In the genomic region with DNA sequence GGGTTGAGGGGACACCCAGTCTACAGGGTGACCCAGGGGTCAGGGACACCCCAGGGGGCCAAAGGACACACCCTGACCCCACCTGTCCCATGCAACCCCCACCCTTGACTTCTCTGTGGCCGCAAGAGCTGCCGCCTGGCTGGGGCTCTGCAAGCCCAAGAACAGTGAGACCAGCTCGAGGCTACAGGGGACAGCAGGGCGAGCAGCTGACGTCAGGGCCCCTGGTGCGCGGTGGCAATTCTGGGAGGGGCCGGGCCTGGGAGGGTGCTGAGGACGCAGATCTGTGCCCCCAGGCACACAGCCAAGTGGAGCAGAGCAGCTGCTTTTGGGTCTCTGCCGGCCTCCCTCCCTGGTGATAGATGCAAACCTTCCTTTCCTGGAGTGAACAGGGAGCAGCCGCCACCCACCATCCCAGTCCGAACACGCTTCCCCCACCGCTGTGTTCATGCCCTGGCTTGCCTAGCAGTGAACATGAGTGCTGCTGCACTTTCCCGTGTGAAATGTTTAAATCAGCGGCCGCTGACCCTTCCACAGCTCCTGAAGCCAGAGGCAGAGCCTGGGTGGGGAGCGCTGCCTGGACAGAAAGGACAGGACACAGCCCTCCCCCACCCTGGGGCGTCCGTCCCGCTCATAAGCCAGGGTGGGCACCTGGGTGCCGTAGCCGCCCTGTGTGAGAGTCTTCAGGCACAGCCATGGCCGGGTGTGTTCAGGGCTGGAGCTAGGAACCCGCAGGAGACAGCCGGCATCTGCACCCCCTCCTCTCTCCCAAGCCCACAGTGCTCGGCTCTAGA, we compare ENCODE assay signal across 20 cellular contexts. TPM values are rescaled to one million over a fixed set of nuclear protein-coding genes. Genes with fewer than 3 reads are reported as not detected.
DNase-seq lines count a peak whose midpoint lies in the region; TF ChIP-seq lines count a peak whose summit lies in the region.
"Had no signal": no experiment of that assay in that cellular context is flagged by ENCODE, and none has a peak within 500 bp of the region (broad histone marks: within the 10 kb centered on the region; RNA-seq: fewer than 3 reads in every experiment).

No MANE protein-coding gene starts in this region.

- H2BK5ac ChIP-seq in H9 (ENCODE audit: insufficient read length, low read length): no peak overlapping the region

- H3K4ac ChIP-seq in H9 (ENCODE audit: low read depth, low read length): no peak overlapping the region

- H3K23me2 ChIP-seq in H9 (ENCODE audit: insufficient read length, low read depth, low read length, poor library complexity, severe bottlenecking): no peaks in the 10 kb centered on the region

- no peak overlapping the region for H3K23ac ChIP-seq in H9 (ENCODE audit: insufficient read length, low read depth, low read length)

- H4K20me1 ChIP-seq in H9 (ENCODE audit: control insufficient read depth, insufficient read depth, insufficient read length): no peaks in the 10 kb centered on the region
- no peaks in the 10 kb centered on the region for H4K20me1 ChIP-seq in PC-9 (ENCODE audit: insufficient read depth)

- H3K27me3 ChIP-seq in H9 (ENCODE audit: insufficient read depth, low read length) (no peaks in the 10 kb centered on the region), sigmoid colon (peaks cover 0 to 2% (median 0%) of the 10 kb centered on the region in 3 donors), PC-9 (ENCODE audit: insufficient read depth, low read depth) (no peaks in the 10 kb centered on the region)
- H3K27me3 ChIP-seq: breast epithelium, dorsolateral prefrontal cortex, esophagus muscularis mucosa, right lobe of liver had no signal

- H3K9me3 ChIP-seq in H9 (ENCODE audit: control insufficient read depth, low read depth, low read length) (no peaks in the 10 kb centered on the region), sigmoid colon (no peaks in the 10 kb centered on the region), PC-9 (ENCODE audit: insufficient read depth, low read depth) (peaks cover 3% of the 10 kb centered on the region; the same call in 1 of the 2 replicates)
- H3K9me3 ChIP-seq: right lobe of liver had no signal

- no peak overlapping the region; the same call in 1 of the 2 replicates for H3K14ac ChIP-seq in H9 (ENCODE audit: insufficient read depth, low read length)

- no peaks in the 10 kb centered on the region for H3F3A ChIP-seq in PC-9 (ENCODE audit: insufficient read depth, low read depth)

- no TSS peak for BruUV-seq in PC-9 (replicated peaks; lab: Mats Ljungman, UMichigan)

- no peak overlapping the region for H3T11ph ChIP-seq in H9 (ENCODE audit: low read length)

- H2BK120ac ChIP-seq in H9 (ENCODE audit: low read depth, low read length, poor library complexity, severe bottlenecking): no peak overlapping the region

- DNase-seq in H9 (peak; percentile 18), NCI-H2171 treated with DMSO at 0.1 percent for 48 hours (lab: John Stamatoyannopoulos, UW) (peak; percentile 71), iPS-NIHi11 (ENCODE audit: low spot score) (peak; percentile 14), sigmoid colon (peak; percentile 60), PC-9 (no peak), NK-92 (lab: John Stamatoyannopoulos, UW; ENCODE audit: unreplicated experiment) (no peak), T1000 (lab: John Stamatoyannopoulos, UW) (no peak), NCI-H1092 treated with DMSO at 0.1 percent for 48 hours (lab: John Stamatoyannopoulos, UW) (no peak)
- DNase-seq: activated CD4-positive, alpha-beta T cell treated with anti-CD3 and anti-CD28 coated beads, Interleukin-2, amount 10 ng/mL, durations not matched to agents 24 days and 14 days; activated naive CD8-positive, alpha-beta T cell treated with anti-CD3 and anti-CD28 coated beads, Interleukin-2, amount 10 ng/mL, durations not matched to agents 7 days and 5 days; activated T-cell treated with anti-CD3 and anti-CD28 coated beads, Interleukin-2, amount 50 U/mL, for 24 hours; mesenchymal stem cell; NCI-H187; NCI-H524; stimulated activated CD4-positive, alpha-beta T cell treated with anti-CD3 and anti-CD28 coated beads, Interleukin-2, amount 100 ng/mL, for 24 hours had no signal

- H4K91ac ChIP-seq in H9 (ENCODE audit: insufficient read length, low read depth, low read length): no peak overlapping the region

- H3K4me1 ChIP-seq in H9 (ENCODE audit: insufficient read depth, low read length): no peaks in the 10 kb centered on the region
- no peaks in the 10 kb centered on the region for H3K4me1 ChIP-seq in sigmoid colon
- no peaks in the 10 kb centered on the region for H3K4me1 ChIP-seq in PC-9 (replicated peaks; ENCODE audit: insufficient read depth)
- H3K4me1 ChIP-seq: breast epithelium, esophagus muscularis mucosa, right lobe of liver had no signal

- H3K9me3 Mint-ChIP-seq in H9: peaks cover 15 to 29% of the 10 kb centered on the region in 2 experiments
- H3K9me3 Mint-ChIP-seq: activated T-cell treated with anti-CD3 and anti-CD28 coated beads, Interleukin-2, amount 50 U/mL, for 24 hours had no signal

- no peak overlapping the region for H3K4me3 Mint-ChIP-seq in H9
- H3K4me3 Mint-ChIP-seq: activated CD4-positive, alpha-beta T cell treated with anti-CD3 and anti-CD28 coated beads, Interleukin-2, amount 10 ng/mL, durations not matched to agents 24 days and 14 days; activated naive CD8-positive, alpha-beta T cell treated with anti-CD3 and anti-CD28 coated beads, Interleukin-2, amount 10 ng/mL, durations not matched to agents 7 days and 5 days; activated T-cell treated with anti-CD3 and anti-CD28 coated beads, Interleukin-2, amount 50 U/mL, for 24 hours had no signal

- no peak overlapping the region for H4K5ac ChIP-seq in H9 (ENCODE audit: insufficient read length, low read depth, low read length)

- intact Hi-C loops in sigmoid colon (cut with DNase I): no loop called here
- intact Hi-C loops in PC-9 (cut with micrococcal nuclease; ENCODE audit: unreplicated experiment): no loop called here

- H3K36me3 ChIP-seq in sigmoid colon: peaks cover 0 to 25% (median 17%) of the 10 kb centered on the region in 4 donors
- no peaks in the 10 kb centered on the region for H3K36me3 ChIP-seq in PC-9 (ENCODE audit: low read depth)
- H3K36me3 ChIP-seq: breast epithelium had no signal

- no peak overlapping the region for H2AK5ac ChIP-seq in H9 (ENCODE audit: insufficient read length, low read length)

- no peak overlapping the region for H3K18ac ChIP-seq in H9 (ENCODE audit: insufficient read length, low read depth, low read length)

- no peak for TF ChIP-seq POLR2A in sigmoid colon (IDR thresholded peaks at IDR 0.05)

- no peaks in the 10 kb centered on the region for H3K79me1 ChIP-seq in H9 (ENCODE audit: insufficient read depth, low read depth, low read length, poor library complexity, severe bottlenecking)

- no CpG with 5 or more reads among the region's 27 CpGs for WGBS in H9 (ENCODE audit: extremely low coverage, insufficient read length, low lambda C conversion rate)
- WGBS in sigmoid colon, 2 donors: 96% methylated on average over 27 of the region's 27 CpGs

- peak overlapping the region in 1 of 3 experiments; percentile 62; a peak in 2 of 7 replicates for H3K27ac Mint-ChIP-seq in H9
- H3K27ac Mint-ChIP-seq: activated naive CD8-positive, alpha-beta T cell treated with anti-CD3 and anti-CD28 coated beads, Interleukin-2, amount 10 ng/mL, durations not matched to agents 7 days and 5 days had no signal

- H3K9ac ChIP-seq in H9 (ENCODE audit: extremely low read depth, insufficient read length, low read length): no peak overlapping the region

- H3K4me3 ChIP-seq in sigmoid colon (no peak overlapping the region), PC-9 (no peak overlapping the region)
- H3K4me3 ChIP-seq: breast epithelium, dorsolateral prefrontal cortex, esophagus muscularis mucosa, right lobe of liver had no signal

- peaks cover 14 to 42% (median 22%) of the 10 kb centered on the region in 3 experiments for H3K36me3 Mint-ChIP-seq in H9 (ENCODE audit: insufficient read depth in 1 of 3, low read depth in 3 of 3)

- H2BK20ac ChIP-seq in H9 (ENCODE audit: low read depth, low read length, poor library complexity, severe bottlenecking): no peak overlapping the region

- CTCF ChIA-PET in PC-9 (lab: Charles Lee): no interaction called here

- H2AFZ ChIP-seq in H9 (ENCODE audit: low read length) (no peak overlapping the region), PC-9 (no peak overlapping the region)

- TF ChIP-seq CTCF in H9 (conservative IDR thresholded peaks at IDR 0.05) (no peak), sigmoid colon (IDR thresholded peaks at IDR 0.05) (no peak), PC-9 (conservative IDR thresholded peaks at IDR 0.05) (no peak)

- no peak overlapping the region for H3K56ac ChIP-seq in H9 (ENCODE audit: insufficient read length, low read depth, low read length)

- no peak overlapping the region for H2BK15ac ChIP-seq in H9 (ENCODE audit: low read depth, low read length)

- no peak overlapping the region for H4K8ac ChIP-seq in H9 (replicated peaks; ENCODE audit: insufficient read length, low read depth, low read length)

- H3K79me2 ChIP-seq in H9 (ENCODE audit: insufficient read depth, low read length): no peaks in the 10 kb centered on the region
- no peaks in the 10 kb centered on the region for H3K79me2 ChIP-seq in PC-9 (ENCODE audit: low read depth)

- no peak overlapping the region for H3K27ac ChIP-seq in H9 (ENCODE audit: insufficient read length, low read depth, low read length)
- H3K27ac ChIP-seq in sigmoid colon: no peak overlapping the region
- no peak overlapping the region for H3K27ac ChIP-seq in PC-9
- H3K27ac ChIP-seq: esophagus muscularis mucosa, right lobe of liver had no signal

- H3K9me2 ChIP-seq in PC-9 (ENCODE audit: insufficient read depth): no peaks in the 10 kb centered on the region

- H3K4me2 ChIP-seq in H9 (ENCODE audit: insufficient read depth, insufficient read length, low read length) (no peak overlapping the region), PC-9 (no peak overlapping the region)

- H3K4me1 Mint-ChIP-seq in H9: no peaks in the 10 kb centered on the region

- H2BK12ac ChIP-seq in H9 (ENCODE audit: insufficient read length, low read depth, low read length): no peak overlapping the region

- TF ChIP-seq EP300 in sigmoid colon (IDR thresholded peaks at IDR 0.05): no peak

- H3K27me3 Mint-ChIP-seq in H9 (ENCODE audit: low read depth): peaks cover 4% of the 10 kb centered on the region
- H3K27me3 Mint-ChIP-seq: activated CD4-positive, alpha-beta T cell treated with anti-CD3 and anti-CD28 coated beads, Interleukin-2, amount 10 ng/mL, durations not matched to agents 24 days and 14 days; activated naive CD8-positive, alpha-beta T cell treated with anti-CD3 and anti-CD28 coated beads, Interleukin-2, amount 10 ng/mL, durations not matched to agents 7 days and 5 days; activated T-cell treated with anti-CD3 and anti-CD28 coated beads, Interleukin-2, amount 50 U/mL, for 24 hours had no signal

- POLR2A ChIA-PET in PC-9 (lab: Charles Lee; ENCODE audit: unreplicated experiment): no interaction called here

RNA-seq across cellular contexts. Expression of a gene that starts 46.9 kb away (rescaled TPM):
- total RNA-seq in H9 (2021) (10.3 and 13.0 TPM in 2 replicates), sigmoid colon (10 to 100 TPM; 27.3 to 33.2 (median 32.0) TPM), PC-9 (2021) (24.3 and 28.0 TPM in 2 replicates)
- polyA plus RNA-seq in sigmoid colon: 10 to 100 TPM; 36.0 to 59.4 (median 49.2) TPM

RNA-seq across cellular contexts. Expression of a gene that starts 59.9 kb away (rescaled TPM):
- total RNA-seq in H9 (2021) (0.46 TPM in 1 of 2 replicates, not detected in the other), sigmoid colon (10 to 100 TPM; 15.8 to 21.0 (median 19.3) TPM), PC-9 (2021) (32.6 and 41.5 TPM in 2 replicates)
- polyA plus RNA-seq in sigmoid colon: 10 to 100 TPM; 37.9 to 86.5 (median 51.1) TPM
- total RNA-seq: OCI-LY7 had no signal

Comparison
In these comparisons a context has a peak if more than half of its experiments do, and no peak if none do; other contexts are left out.
1. DNase-seq: peak in H9 (single experiment), NCI-H2171 treated with DMSO at 0.1 percent for 48 hours (single experiment), iPS-NIHi11 (single experiment) and sigmoid colon (single experiment); none in PC-9 (0 of 2), NK-92 (single experiment), T1000 (single experiment) and NCI-H1092 treated with DMSO at 0.1 percent for 48 hours (single experiment).
2. RNA of a gene that starts 59.9 kb away (total RNA-seq): 32.6 to 41.5 TPM in PC-9 and 15.8 to 21.0 TPM in sigmoid colon; 0.46 TPM in H9; every median in the first group is over 10 times any median in the second.